In the genomic region with DNA sequence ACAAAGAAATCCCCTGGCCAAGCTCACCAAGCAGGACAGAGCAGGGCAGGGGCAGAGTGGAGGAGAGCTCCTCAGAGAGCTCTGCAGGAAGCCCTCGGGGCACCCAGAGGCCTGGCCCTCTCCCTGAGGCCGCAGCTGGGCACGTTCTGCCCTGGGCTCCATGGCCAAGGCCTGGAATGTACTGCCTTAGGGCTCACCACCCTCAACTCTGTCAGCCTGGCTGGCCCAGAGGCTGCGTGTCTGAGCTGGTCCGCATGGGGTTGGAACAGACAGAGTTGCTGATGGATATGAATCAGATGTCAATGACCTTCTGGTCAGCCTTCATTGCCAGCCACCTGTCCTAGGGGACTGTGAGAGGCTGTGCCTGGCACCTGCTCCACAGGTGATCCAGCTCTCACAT, we compare ENCODE assay signal across 13 cellular contexts. TPM values are rescaled to one million over a fixed set of nuclear protein-coding genes. Genes with fewer than 3 reads are reported as not detected.
DNase-seq lines count a peak whose midpoint lies in the region; ATAC-seq, FAIRE-seq and TF ChIP-seq lines count a peak whose summit lies in the region.
"Had no signal": no experiment of that assay in that cellular context is flagged by ENCODE, and none has a peak within 500 bp of the region (broad histone marks: within the 10 kb centered on the region; RNA-seq: fewer than 3 reads in every experiment).

No MANE protein-coding gene starts in this region.

- no peak overlapping the region for H3K4me3 Mint-ChIP-seq in astrocyte (ENCODE audit: unreplicated experiment)
- H3K4me3 Mint-ChIP-seq: activated CD4-positive, alpha-beta memory T cell treated with anti-CD3 and anti-CD28 coated beads for 36 hours; naive thymus-derived CD4-positive, alpha-beta T cell; T-helper 1 cell treated with Interleukin-12 subunit alpha and Interleukin-12 subunit beta and Interleukin-4 antibody, amounts not matched to agents 30 μg/mL and 1 μg/mL, for 36 hours had no signal

- TF ChIP-seq CTCF in astrocyte (IDR thresholded peaks at IDR 0.05; ENCODE audit: insufficient read depth, low read depth, low read length) (no peak), smooth muscle cell (IDR thresholded peaks at IDR 0.05; ENCODE audit: borderline replicate concordance, insufficient read depth, poor library complexity, severe bottlenecking) (no peak)

- H3K4me2 ChIP-seq in astrocyte (ENCODE audit: low read length): no peak overlapping the region
- no peak overlapping the region for H3K4me2 ChIP-seq in smooth muscle cell

- no peak for FAIRE-seq in astrocyte (lab: Jason Lieb, UNC)

- H3K79me2 ChIP-seq in astrocyte (ENCODE audit: insufficient read depth, low read length): no peaks in the 10 kb centered on the region
- H3K79me2 ChIP-seq in smooth muscle cell (ENCODE audit: low read depth): no peaks in the 10 kb centered on the region

- H3K27ac ChIP-seq in astrocyte (ENCODE audit: low read depth, low read length) (no peak overlapping the region), smooth muscle cell (ENCODE audit: low read depth) (peak overlapping the region; percentile 16)

- H3K4me1 ChIP-seq in astrocyte (ENCODE audit: insufficient read depth, low read length) (peaks cover 32% of the 10 kb centered on the region), smooth muscle cell (ENCODE audit: low read depth) (peaks cover 24% of the 10 kb centered on the region)

- peak; percentile 26 for DNase-seq in HS-5 (ENCODE audit: low read depth)
- peak; percentile 25 for DNase-seq in astrocyte (ENCODE audit: low read depth)
- peak; percentile 32 for DNase-seq in iris pigment epithelial cell (ENCODE audit: low read depth)
- DNase-seq in smooth muscle cell (lab: John Stamatoyannopoulos, UW; ENCODE audit: unreplicated experiment): no peak
- no peak for DNase-seq in globus pallidus (ENCODE audit: low spot score)
- no peak for DNase-seq in activated effector memory CD4-positive, alpha-beta T cell treated with anti-CD3 and anti-CD28 coated beads, Interleukin-2, amount 50 U/mL, for 16 hours
- DNase-seq: activated CD4-positive, alpha-beta memory T cell treated with anti-CD3 and anti-CD28 coated beads for 36 hours; activated effector memory CD4-positive, alpha-beta T cell treated with Interleukin-2 at 50 U/mL for 16 hours; caudate nucleus; KBM-7; naive thymus-derived CD4-positive, alpha-beta T cell had no signal

- H3K27me3 Mint-ChIP-seq in astrocyte (ENCODE audit: low read depth, unreplicated experiment): peaks cover 20% of the 10 kb centered on the region
- H3K27me3 Mint-ChIP-seq: activated CD4-positive, alpha-beta memory T cell treated with anti-CD3 and anti-CD28 coated beads for 36 hours; naive thymus-derived CD4-positive, alpha-beta T cell had no signal

- no peaks in the 10 kb centered on the region for H3K9me3 ChIP-seq in astrocyte (ENCODE audit: insufficient read depth, low read depth, low read length)
- no peaks in the 10 kb centered on the region for H3K9me3 ChIP-seq in smooth muscle cell (replicated peaks; ENCODE audit: low read depth)

- H3K36me3 ChIP-seq in astrocyte (ENCODE audit: insufficient read depth, low read length): no peaks in the 10 kb centered on the region
- no peaks in the 10 kb centered on the region for H3K36me3 ChIP-seq in smooth muscle cell (ENCODE audit: low read depth)

- ATAC-seq in GM21526 (IDR thresholded peaks at IDR 0.05; ENCODE audit: low FRiP score, unreplicated experiment): no peak
- ATAC-seq: naive thymus-derived CD4-positive, alpha-beta T cell had no signal

- no peaks in the 10 kb centered on the region for H3K36me3 Mint-ChIP-seq in astrocyte (ENCODE audit: low read depth, unreplicated experiment)
- H3K36me3 Mint-ChIP-seq: activated CD4-positive, alpha-beta memory T cell treated with anti-CD3 and anti-CD28 coated beads for 36 hours; naive thymus-derived CD4-positive, alpha-beta T cell had no signal

- H3K27me3 ChIP-seq in astrocyte (ENCODE audit: insufficient read depth, low read length): peaks cover 20% of the 10 kb centered on the region
- no peaks in the 10 kb centered on the region for H3K27me3 ChIP-seq in smooth muscle cell (ENCODE audit: low read depth)

- H4K20me1 ChIP-seq in astrocyte (ENCODE audit: insufficient read depth, low read length) (no peaks in the 10 kb centered on the region), smooth muscle cell (ENCODE audit: low read depth) (no peaks in the 10 kb centered on the region)

- H3K4me3 ChIP-seq in astrocyte (ENCODE audit: insufficient read depth, low read depth, low read length) (no peak overlapping the region), smooth muscle cell (no peak overlapping the region)

- H3K9me3 Mint-ChIP-seq in astrocyte (ENCODE audit: unreplicated experiment): no peaks in the 10 kb centered on the region
- H3K9me3 Mint-ChIP-seq: activated CD4-positive, alpha-beta memory T cell treated with anti-CD3 and anti-CD28 coated beads for 36 hours; naive thymus-derived CD4-positive, alpha-beta T cell; T-helper 1 cell treated with Interleukin-12 subunit alpha and Interleukin-12 subunit beta and Interleukin-4 antibody, amounts not matched to agents 30 μg/mL and 1 μg/mL, for 36 hours had no signal

- no peak overlapping the region for H2AFZ ChIP-seq in astrocyte (ENCODE audit: low read depth, low read length)
- no peak overlapping the region for H2AFZ ChIP-seq in smooth muscle cell (ENCODE audit: low read depth)

- H3K27ac Mint-ChIP-seq in astrocyte (ENCODE audit: unreplicated experiment): no peak overlapping the region
- H3K27ac Mint-ChIP-seq: activated CD4-positive, alpha-beta memory T cell treated with anti-CD3 and anti-CD28 coated beads for 36 hours; naive thymus-derived CD4-positive, alpha-beta T cell; T-helper 1 cell treated with Interleukin-12 subunit alpha and Interleukin-12 subunit beta and Interleukin-4 antibody, amounts not matched to agents 30 μg/mL and 1 μg/mL, for 36 hours had no signal

- peaks cover 39% of the 10 kb centered on the region for H3K4me1 Mint-ChIP-seq in astrocyte (ENCODE audit: low read depth, unreplicated experiment)

- 54% methylated on average over 5 of the region's 5 CpGs for WGBS in smooth muscle cell (ENCODE audit: low lambda C conversion rate)

- H3K9ac ChIP-seq in astrocyte (ENCODE audit: low read length) (no peak overlapping the region), smooth muscle cell (ENCODE audit: low read depth) (no peak overlapping the region)

- peaks cover 10% of the 10 kb centered on the region for H3F3A ChIP-seq in smooth muscle cell (ENCODE audit: low read depth)

RNA-seq across cellular contexts. Expression of a gene that starts 33.3 kb away (rescaled TPM):
- 37.8 and 40.0 TPM in 2 replicates for total RNA-seq in astrocyte
- total RNA-seq in smooth muscle cell: 45.3 and 74.9 TPM in 2 replicates
- polyA plus RNA-seq in smooth muscle cell: 15.4 and 18.9 TPM in 2 replicates

RNA-seq across cellular contexts. Expression of a gene that starts 58.0 kb away (rescaled TPM):
- 0.17 TPM in 1 of 2 replicates, not detected in the other for total RNA-seq in astrocyte
- total RNA-seq in smooth muscle cell: 0.09 TPM in 2 replicates
- 0.05 TPM in 1 of 2 replicates, not detected in the other for polyA plus RNA-seq in smooth muscle cell
- total RNA-seq: activated CD4-positive, alpha-beta memory T cell treated with anti-CD3 and anti-CD28 coated beads for 36 hours; naive thymus-derived CD4-positive, alpha-beta T cell had no signal
- polyA plus RNA-seq: naive thymus-derived CD4-positive, alpha-beta T cell had no signal

Comparison
In these comparisons a context has a peak if more than half of its experiments do, and no peak if none do; other contexts are left out.
1. DNase-seq: peak in HS-5 (single experiment), astrocyte (single experiment) and iris pigment epithelial cell (single experiment); none in smooth muscle cell (single experiment), globus pallidus (single experiment) and activated effector memory CD4-positive, alpha-beta T cell treated with anti-CD3 and anti-CD28 coated beads, Interleukin-2, amount 50 U/mL, for 16 hours (single experiment).